ENCODE assay signal across 17 cellular contexts in the genomic region with DNA sequence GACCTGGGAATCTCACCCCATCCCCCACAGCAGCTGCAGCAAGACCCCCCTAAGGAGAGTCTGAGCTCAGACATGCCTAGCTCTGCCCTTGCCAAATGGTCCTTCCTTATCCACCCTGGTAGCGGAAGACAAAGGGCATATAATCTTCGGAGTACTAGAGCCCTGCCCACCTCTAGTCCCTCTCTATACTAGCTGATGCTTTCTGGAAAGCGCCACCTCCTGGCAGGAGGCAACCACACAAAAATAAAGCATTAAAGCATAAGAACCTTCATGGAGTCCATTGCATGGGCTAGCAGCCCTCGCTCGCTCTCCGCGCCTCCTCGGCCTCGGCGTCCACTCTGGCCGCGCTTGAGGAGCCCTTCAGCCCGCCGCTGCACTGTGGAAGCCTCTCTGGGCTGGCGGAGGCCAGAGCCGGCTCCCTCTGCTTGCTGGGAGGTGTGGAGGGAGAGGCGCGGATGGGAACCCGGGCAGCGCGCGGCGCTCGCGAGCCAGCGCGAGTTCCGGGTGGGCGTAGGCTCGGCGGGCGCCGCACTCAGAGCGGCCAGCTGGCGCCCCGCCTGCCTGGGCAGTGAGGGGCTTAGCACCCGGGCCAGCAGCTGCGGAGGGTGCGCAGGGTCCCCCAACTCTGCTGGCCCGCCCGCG.
"Had no signal": no experiment of that assay in that cellular context is flagged by ENCODE, and none has a peak within 500 bp of the region (broad histone marks: within the 10 kb centered on the region; RNA-seq: fewer than 3 reads in every experiment).

No MANE protein-coding gene starts in this region.

- H3K4me3 ChIP-seq: breast epithelium, stomach had no signal

- H3K27ac Mint-ChIP-seq: activated CD8-positive, alpha-beta memory T cell treated with anti-CD3 and anti-CD28 coated beads, Interleukin-2, amount 10 ng/mL, durations not matched to agents 7 days and 5 days; activated naive CD8-positive, alpha-beta T cell treated with anti-CD3 and anti-CD28 coated beads, Interleukin-2, amount 10 ng/mL, durations not matched to agents 7 days and 5 days; naive B cell had no signal

- H3K36me3 Mint-ChIP-seq: activated CD8-positive, alpha-beta memory T cell treated with anti-CD3 and anti-CD28 coated beads, Interleukin-2, amount 10 ng/mL, durations not matched to agents 7 days and 5 days; activated naive CD8-positive, alpha-beta T cell treated with anti-CD3 and anti-CD28 coated beads, Interleukin-2, amount 10 ng/mL, durations not matched to agents 7 days and 5 days; naive B cell had no signal

- H3K4me3 Mint-ChIP-seq: activated CD8-positive, alpha-beta memory T cell treated with anti-CD3 and anti-CD28 coated beads, Interleukin-2, amount 10 ng/mL, durations not matched to agents 7 days and 5 days; activated naive CD8-positive, alpha-beta T cell treated with anti-CD3 and anti-CD28 coated beads, Interleukin-2, amount 10 ng/mL, durations not matched to agents 7 days and 5 days; activated T-cell treated with anti-CD3 and anti-CD28 coated beads, Interleukin-2, amount 50 U/mL, for 4 hours; naive B cell had no signal

- H3K4me1 Mint-ChIP-seq: activated CD8-positive, alpha-beta memory T cell treated with anti-CD3 and anti-CD28 coated beads, Interleukin-2, amount 10 ng/mL, durations not matched to agents 7 days and 5 days; activated naive CD8-positive, alpha-beta T cell treated with anti-CD3 and anti-CD28 coated beads, Interleukin-2, amount 10 ng/mL, durations not matched to agents 7 days and 5 days; naive B cell had no signal

- DNase-seq: activated CD4-positive, alpha-beta T cell treated with anti-CD3 and anti-CD28 coated beads, Interleukin-2, amount 50 U/mL, for 4 hours; activated CD4-positive, CD25-positive, alpha-beta regulatory T cell treated with anti-CD3 and anti-CD28 coated beads, Interleukin-2, amount 50 U/mL, for 72 hours; activated CD8-positive, alpha-beta memory T cell treated with anti-CD3 and anti-CD28 coated beads, Interleukin-2, amount 10 ng/mL, durations not matched to agents 7 days and 5 days; activated gamma-delta T cell; activated naive CD8-positive, alpha-beta T cell treated with anti-CD3 and anti-CD28 coated beads, Interleukin-2, amount 10 ng/mL, durations not matched to agents 7 days and 5 days; activated T-cell treated with anti-CD3 and anti-CD28 coated beads, Interleukin-2, amount 50 U/mL, for 4 hours; anterior cingulate cortex; glutamatergic neuron; left colon; naive B cell; retina; stimulated activated CD4-positive, alpha-beta T cell treated with anti-CD3 and anti-CD28 coated beads, Interleukin-15, amount 100 ng/mL, for 24 hours; stimulated activated CD4-positive, alpha-beta T cell treated with anti-CD3 and anti-CD28 coated beads, Interleukin-4, amount 100 ng/mL, for 24 hours; stomach had no signal

- H3K36me3 ChIP-seq: breast epithelium, stomach had no signal

- H3K27me3 Mint-ChIP-seq: activated CD8-positive, alpha-beta memory T cell treated with anti-CD3 and anti-CD28 coated beads, Interleukin-2, amount 10 ng/mL, durations not matched to agents 7 days and 5 days; activated naive CD8-positive, alpha-beta T cell treated with anti-CD3 and anti-CD28 coated beads, Interleukin-2, amount 10 ng/mL, durations not matched to agents 7 days and 5 days; naive B cell had no signal

- H3K9me3 ChIP-seq: breast epithelium had no signal

- H2AFZ ChIP-seq: parathyroid adenoma had no signal

- ATAC-seq: activated CD8-positive, alpha-beta memory T cell treated with anti-CD3 and anti-CD28 coated beads, Interleukin-2, amount 10 ng/mL, durations not matched to agents 7 days and 5 days; activated T-cell treated with anti-CD3 and anti-CD28 coated beads, Interleukin-2, amount 50 U/mL, for 4 hours; esophagus mucosa; left colon had no signal

- H3K27me3 ChIP-seq: breast epithelium, stomach had no signal

- H3K79me2 ChIP-seq: parathyroid adenoma had no signal

- H3K27ac ChIP-seq: breast epithelium, parathyroid adenoma, stomach had no signal

- H3K4me1 ChIP-seq: breast epithelium, parathyroid adenoma, stomach had no signal

- H3K9ac ChIP-seq: parathyroid adenoma had no signal
